Comparison of ENCODE assay signal across 15 cellular contexts in the genomic region with DNA sequence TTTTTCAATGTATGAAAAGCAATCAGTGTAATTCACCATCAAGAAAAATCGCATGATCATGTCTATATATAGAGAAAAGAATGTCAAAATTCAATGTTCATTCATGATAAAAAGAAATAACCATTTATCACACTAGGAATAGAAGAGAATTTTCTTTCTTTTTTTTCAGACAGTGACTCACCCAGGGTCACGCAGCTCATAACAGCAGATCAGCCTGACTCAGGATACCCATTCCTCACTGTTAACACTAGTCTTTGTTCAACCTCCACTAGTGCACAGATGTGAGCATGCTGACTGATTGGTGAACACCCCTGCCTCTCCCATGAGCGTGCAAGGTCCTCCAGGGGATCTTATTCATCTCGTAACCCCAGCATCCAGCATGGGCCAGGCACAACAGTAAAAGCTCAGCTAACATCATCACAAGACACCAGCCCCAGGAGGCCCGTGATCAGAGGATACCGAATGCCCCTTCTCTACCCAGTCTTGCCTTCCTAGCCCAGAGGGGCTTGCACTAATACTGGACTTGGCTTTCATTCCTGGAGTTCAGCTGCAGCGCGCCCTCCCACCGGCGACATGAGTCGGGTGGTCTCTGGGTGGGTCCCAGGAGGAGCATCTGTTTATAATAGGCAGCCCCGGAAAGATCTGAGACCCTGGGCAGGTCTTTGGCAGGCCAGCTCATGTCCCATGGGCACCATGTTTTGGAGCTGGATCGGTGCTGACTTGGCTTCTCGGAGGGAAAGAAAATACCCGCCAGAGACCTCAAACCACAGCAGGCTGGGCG.
A peak's percentile ranks its signal among the peaks of the same experiment; 100 is the strongest.
DNase-seq lines count a peak whose midpoint lies in the region; ATAC-seq lines count a peak whose summit lies in the region.
"Had no signal": no experiment of that assay in that cellular context is flagged by ENCODE, and none has a peak within 500 bp of the region (broad histone marks: within the 10 kb centered on the region; RNA-seq: fewer than 3 reads in every experiment).

No MANE protein-coding gene starts in this region.

- H3K27me3 ChIP-seq in aorta (ENCODE audit: control insufficient read depth in 1 of 2, insufficient read depth in 2 of 2, low read length in 1 of 2): no peaks in the 10 kb centered on the region
- H3K27me3 ChIP-seq: BLaER1 treated with 17β-estradiol and CSF1 and Interleukin-3, amounts not matched to agents 10 nM and 100 nM had no signal

- 89 to 91% methylated on average over 16 of the region's 16 CpGs for WGBS in aorta, 2 donors

- H3K27ac ChIP-seq in aorta (ENCODE audit: low read depth in 1 of 2, low read length in 2 of 2): no peak overlapping the region
- H3K27ac ChIP-seq: BLaER1 treated with 17β-estradiol and CSF1 and Interleukin-3, amounts not matched to agents 10 nM and 100 nM had no signal

- peaks cover 6 to 15% of the 10 kb centered on the region in 2 donors for H3K9me3 Mint-ChIP-seq in stimulated activated naive CD8-positive, alpha-beta T cell treated with anti-CD3 and anti-CD28 coated beads, Interleukin-15, amount 100 ng/mL, for 72 hours

- no peak overlapping the region for H3K4me3 ChIP-seq in aorta (ENCODE audit: low read length in 2 of 2)
- H3K4me3 ChIP-seq: BLaER1 treated with 17β-estradiol and CSF1 and Interleukin-3, amounts not matched to agents 10 nM and 100 nM; HAP-1 had no signal

- H3K4me3 Mint-ChIP-seq in stimulated activated naive CD8-positive, alpha-beta T cell treated with anti-CD3 and anti-CD28 coated beads, Interleukin-15, amount 100 ng/mL, for 72 hours: no peak overlapping the region
- H3K4me3 Mint-ChIP-seq: CD4-positive, CD25-positive, alpha-beta regulatory T cell had no signal

- H3K4me1 Mint-ChIP-seq in stimulated activated naive CD8-positive, alpha-beta T cell treated with anti-CD3 and anti-CD28 coated beads, Interleukin-15, amount 100 ng/mL, for 72 hours: no peaks in the 10 kb centered on the region
- H3K4me1 Mint-ChIP-seq: CD4-positive, CD25-positive, alpha-beta regulatory T cell had no signal

- ATAC-seq in stimulated activated naive CD8-positive, alpha-beta T cell treated with anti-CD3 and anti-CD28 coated beads, Interleukin-15, Interleukin-2, amounts not matched to agents 100 U/mL and 50 U/mL, for 24 hours: peak; percentile 6
- no peak for ATAC-seq in stimulated activated naive CD8-positive, alpha-beta T cell treated with anti-CD3 and anti-CD28 coated beads, Interleukin-15, amount 100 ng/mL, for 72 hours
- peak; percentile 52 for ATAC-seq in aorta (ENCODE audit: low FRiP score)
- ATAC-seq in GM21737 (IDR thresholded peaks at IDR 0.05; ENCODE audit: unreplicated experiment): no peak

- no peak overlapping the region for H3K27ac Mint-ChIP-seq in stimulated activated naive CD8-positive, alpha-beta T cell treated with anti-CD3 and anti-CD28 coated beads, Interleukin-15, amount 100 ng/mL, for 72 hours
- H3K27ac Mint-ChIP-seq: CD4-positive, CD25-positive, alpha-beta regulatory T cell had no signal

- intact Hi-C loops in aorta (cut with DNase I): no loop called here

- H3K9me3 ChIP-seq in aorta (ENCODE audit: control insufficient read depth, low read length): peaks cover 2% of the 10 kb centered on the region
- H3K9me3 ChIP-seq: HAP-1 had no signal

- no peaks in the 10 kb centered on the region for H3K27me3 Mint-ChIP-seq in stimulated activated naive CD8-positive, alpha-beta T cell treated with anti-CD3 and anti-CD28 coated beads, Interleukin-15, amount 100 ng/mL, for 72 hours
- H3K27me3 Mint-ChIP-seq: CD4-positive, CD25-positive, alpha-beta regulatory T cell had no signal

- no peaks in the 10 kb centered on the region for H3K4me1 ChIP-seq in aorta (ENCODE audit: control insufficient read depth in 1 of 2, insufficient read depth in 2 of 2, low read length in 2 of 2)
- H3K4me1 ChIP-seq: HAP-1 had no signal

- in situ Hi-C loops in SK-MEL-5 (cut with HindIII; ENCODE audit: low pct_unique_long_range_greater_than_20kb, low sequenced_read_pairs) (no loop called here), G401 (cut with HindIII; ENCODE audit: low sequenced_read_pairs) (no loop called here)

- H3K36me3 ChIP-seq in aorta (ENCODE audit: control insufficient read depth in 1 of 2, insufficient read depth in 2 of 2, low read length in 1 of 2): no peaks in the 10 kb centered on the region
- H3K36me3 ChIP-seq: BLaER1 treated with 17β-estradiol and CSF1 and Interleukin-3, amounts not matched to agents 10 nM and 100 nM; HAP-1 had no signal

- no peak for DNase-seq in stimulated activated naive CD8-positive, alpha-beta T cell treated with anti-CD3 and anti-CD28 coated beads, Interleukin-15, Interleukin-2, amounts not matched to agents 100 U/mL and 50 U/mL, for 24 hours
- DNase-seq in stimulated activated naive CD8-positive, alpha-beta T cell treated with anti-CD3 and anti-CD28 coated beads, Interleukin-15, amount 100 ng/mL, for 72 hours: no peak
- DNase-seq in SK-MEL-5 (ENCODE audit: low read depth, low spot score) (peak; percentile 55), foreskin melanocyte (peak; percentile 51), aorta (no peak), G401 (ENCODE audit: low spot score) (no peak), ureter (ENCODE audit: low spot score) (no peak)
- DNase-seq: 8988T; Calu3; CD4-positive, CD25-positive, alpha-beta regulatory T cell; DMS 273 treated with DMSO at 0.1 percent for 48 hours; GDM1 had no signal

Comparison
In these comparisons a context has a peak if more than half of its experiments do, and no peak if none do; other contexts are left out.
1. ATAC-seq: peak in stimulated activated naive CD8-positive, alpha-beta T cell treated with anti-CD3 and anti-CD28 coated beads, Interleukin-15, Interleukin-2, amounts not matched to agents 100 U/mL and 50 U/mL, for 24 hours (single experiment) and aorta (single experiment); none in stimulated activated naive CD8-positive, alpha-beta T cell treated with anti-CD3 and anti-CD28 coated beads, Interleukin-15, amount 100 ng/mL, for 72 hours (single experiment) and GM21737 (single experiment).
2. DNase-seq: peak in SK-MEL-5 (single experiment) and foreskin melanocyte (single experiment); none in stimulated activated naive CD8-positive, alpha-beta T cell treated with anti-CD3 and anti-CD28 coated beads, Interleukin-15, Interleukin-2, amounts not matched to agents 100 U/mL and 50 U/mL, for 24 hours (single experiment), stimulated activated naive CD8-positive, alpha-beta T cell treated with anti-CD3 and anti-CD28 coated beads, Interleukin-15, amount 100 ng/mL, for 72 hours (0 of 2), aorta (0 of 2), G401 (single experiment) and ureter (single experiment).